ENCODE assay signal across 1 cellular context in the genomic region with DNA sequence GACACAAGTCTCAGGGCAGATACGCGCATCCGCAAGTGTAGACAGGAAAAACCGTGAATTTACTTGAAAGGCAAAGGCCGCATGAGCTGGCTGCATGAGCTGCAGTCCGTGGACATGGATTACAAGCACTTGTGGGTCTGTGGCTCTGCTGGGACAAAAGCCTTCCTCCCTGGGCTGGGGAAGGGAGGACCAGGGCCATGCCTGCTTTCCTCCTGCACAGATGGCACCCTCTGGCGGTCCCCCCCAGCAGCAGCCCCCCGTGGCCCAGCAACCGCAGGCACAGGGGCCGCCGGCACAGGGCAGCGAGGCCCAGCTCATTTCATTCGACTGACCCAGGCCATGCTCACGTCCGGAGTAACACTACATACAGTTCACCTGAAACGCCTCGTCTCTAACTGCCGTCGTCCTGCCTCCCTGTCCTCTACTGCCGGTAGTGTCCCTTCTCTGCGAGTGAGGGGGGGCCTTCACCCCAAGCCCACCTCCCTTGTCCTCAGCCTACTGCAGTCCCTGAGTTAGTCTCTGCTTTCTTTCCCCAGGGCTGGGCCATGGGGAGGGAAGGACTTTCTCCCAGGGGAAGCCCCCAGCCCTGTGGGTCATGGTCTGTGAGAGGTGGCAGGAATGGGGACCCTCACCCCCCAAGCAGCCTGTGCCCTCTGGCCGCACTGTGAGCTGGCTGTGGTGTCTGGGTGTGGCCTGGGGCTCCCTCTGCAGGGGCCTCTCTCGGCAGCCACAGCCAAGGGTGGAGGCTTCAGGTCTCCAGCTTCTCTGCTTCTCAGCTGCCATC.
TF ChIP-seq lines count a peak whose summit lies in the region.

No MANE protein-coding gene starts in this region.

TF ChIP-seq in K562, 482 proteins besides CTCF, POLR2A, EP300 and RAD21:
- TF ChIP-seq, protein P1, sequence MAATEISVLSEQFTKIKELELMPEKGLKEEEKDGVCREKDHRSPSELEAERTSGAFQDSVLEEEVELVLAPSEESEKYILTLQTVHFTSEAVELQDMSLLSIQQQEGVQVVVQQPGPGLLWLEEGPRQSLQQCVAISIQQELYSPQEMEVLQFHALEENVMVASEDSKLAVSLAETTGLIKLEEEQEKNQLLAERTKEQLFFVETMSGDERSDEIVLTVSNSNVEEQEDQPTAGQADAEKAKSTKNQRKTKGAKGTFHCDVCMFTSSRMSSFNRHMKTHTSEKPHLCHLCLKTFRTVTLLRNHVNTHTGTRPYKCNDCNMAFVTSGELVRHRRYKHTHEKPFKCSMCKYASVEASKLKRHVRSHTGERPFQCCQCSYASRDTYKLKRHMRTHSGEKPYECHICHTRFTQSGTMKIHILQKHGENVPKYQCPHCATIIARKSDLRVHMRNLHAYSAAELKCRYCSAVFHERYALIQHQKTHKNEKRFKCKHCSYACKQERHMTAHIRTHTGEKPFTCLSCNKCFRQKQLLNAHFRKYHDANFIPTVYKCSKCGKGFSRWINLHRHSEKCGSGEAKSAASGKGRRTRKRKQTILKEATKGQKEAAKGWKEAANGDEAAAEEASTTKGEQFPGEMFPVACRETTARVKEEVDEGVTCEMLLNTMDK (IDR thresholded peaks at IDR 0.05; ENCODE audit: borderline replicate concordance, insufficient read depth, low read depth, low read length, poor library complexity, severe bottlenecking): peak; percentile 24
- TF ChIP-seq ZBTB1 (CRISPR knock-in tag; IDR thresholded peaks at IDR 0.05; ENCODE audit: borderline replicate concordance, low read depth) (0 out of 2 replicates have a peak, but pooled peaks have one; percentile 38), CREB1 (IDR thresholded peaks at IDR 0.05) (no peak), CREB1 (CRISPR knock-in tag; IDR thresholded peaks at IDR 0.05) (peak; percentile 39; the same call in 1 of the 2 replicates), POLR2G (IDR thresholded peaks at IDR 0.05; ENCODE audit: low read depth, low read length) (peak; percentile 68), RBFOX2 (IDR thresholded peaks at IDR 0.05; ENCODE audit: low read depth, low read length) (peak; percentile 62), RUNX1 (IDR thresholded peaks at IDR 0.05; ENCODE audit: low read depth) (0 out of 2 replicates have a peak, but pooled peaks have one; percentile 58), ASH1L (IDR thresholded peaks at IDR 0.05; ENCODE audit: borderline replicate concordance, low read depth, partially characterized antibody) (no peak), ZC3H4 (CRISPR knock-in tag; IDR thresholded peaks at IDR 0.05; ENCODE audit: borderline replicate concordance) (peak; percentile 62; the same call in 1 of the 2 replicates), CHD2 (IDR thresholded peaks at IDR 0.05; ENCODE audit: low read depth, low read length) (no peak), SIN3A (IDR thresholded peaks at IDR 0.05; ENCODE audit: borderline replicate concordance in 2 of 2, control insufficient read depth in 1 of 2, low read depth in 2 of 2, low read length in 2 of 2) (peak in 1 of 2 experiments; percentile 33; a peak in 1 of 4 replicates), EP400 (IDR thresholded peaks at IDR 0.05) (no peak), POLR2B (IDR thresholded peaks at IDR 0.05; ENCODE audit: low read depth, partially characterized antibody) (peak; percentile 70), MAFG (tag; conservative IDR thresholded peaks at IDR 0.05) (no peak), RBM39 (optimal IDR thresholded peaks at IDR 0.05; ENCODE audit: low read depth, low read length) (peak; percentile 35), PYGO2 (tag; IDR thresholded peaks at IDR 0.05) (no peak), KDM5B (IDR thresholded peaks at IDR 0.05; ENCODE audit: insufficient replicate concordance, low read depth, low read length) (peak; percentile 23), CREM (IDR thresholded peaks at IDR 0.05; ENCODE audit: low read depth) (no peak), ZNF174 (CRISPR knock-in tag; IDR thresholded peaks at IDR 0.05) (no peak), SIN3B (IDR thresholded peaks at IDR 0.05; ENCODE audit: low read depth) (no peak), NCOA1 (IDR thresholded peaks at IDR 0.05; ENCODE audit: low read depth) (no peak), SUPT5H (IDR thresholded peaks at IDR 0.05) (peak; percentile 52), ZFX (CRISPR knock-in tag; IDR thresholded peaks at IDR 0.05) (peak; percentile 41; the same call in 1 of the 2 replicates), POLR2AphosphoS2 (IDR thresholded peaks at IDR 0.05; ENCODE audit: low read length) (peak; percentile 63; the same call in 1 of the 2 replicates), MYNN (IDR thresholded peaks at IDR 0.05) (peak; percentile 31; the same call in 1 of the 2 replicates), MYNN (CRISPR knock-in tag; IDR thresholded peaks at IDR 0.05) (no peak), TAF7 (tag; IDR thresholded peaks at IDR 0.05) (no peak), MTA3 (IDR thresholded peaks at IDR 0.05; ENCODE audit: borderline replicate concordance) (peak; percentile 70; the same call in 1 of the 2 replicates), GABPB1 (CRISPR knock-in tag; IDR thresholded peaks at IDR 0.05) (peak; percentile 47; the same call in 1 of the 2 replicates), ERF (CRISPR knock-in tag; IDR thresholded peaks at IDR 0.05) (0 out of 2 replicates have a peak, but pooled peaks have one; percentile 42), ZBTB7A (IDR thresholded peaks at IDR 0.05; ENCODE audit: borderline replicate concordance, control insufficient read depth, low read depth, low read length) (peak; percentile 74; the same call in 1 of the 2 replicates)
- TF ChIP-seq, protein P2, sequence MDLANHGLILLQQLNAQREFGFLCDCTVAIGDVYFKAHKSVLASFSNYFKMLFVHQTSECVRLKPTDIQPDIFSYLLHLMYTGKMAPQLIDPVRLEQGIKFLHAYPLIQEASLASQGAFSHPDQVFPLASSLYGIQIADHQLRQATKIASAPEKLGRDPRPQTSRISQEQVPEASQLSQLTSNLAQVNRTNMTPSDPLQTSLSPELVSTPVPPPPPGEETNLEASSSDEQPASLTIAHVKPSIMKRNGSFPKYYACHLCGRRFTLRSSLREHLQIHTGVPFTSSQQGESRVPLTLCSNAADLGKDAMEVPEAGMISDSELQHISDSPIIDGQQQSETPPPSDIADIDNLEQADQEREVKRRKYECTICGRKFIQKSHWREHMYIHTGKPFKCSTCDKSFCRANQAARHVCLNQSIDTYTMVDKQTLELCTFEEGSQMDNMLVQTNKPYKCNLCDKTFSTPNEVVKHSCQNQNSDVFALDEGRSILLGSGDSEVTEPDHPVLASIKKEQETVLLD (IDR thresholded peaks at IDR 0.05): peak; percentile 31; the same call in 1 of the 2 replicates
- TF ChIP-seq, protein P3, sequence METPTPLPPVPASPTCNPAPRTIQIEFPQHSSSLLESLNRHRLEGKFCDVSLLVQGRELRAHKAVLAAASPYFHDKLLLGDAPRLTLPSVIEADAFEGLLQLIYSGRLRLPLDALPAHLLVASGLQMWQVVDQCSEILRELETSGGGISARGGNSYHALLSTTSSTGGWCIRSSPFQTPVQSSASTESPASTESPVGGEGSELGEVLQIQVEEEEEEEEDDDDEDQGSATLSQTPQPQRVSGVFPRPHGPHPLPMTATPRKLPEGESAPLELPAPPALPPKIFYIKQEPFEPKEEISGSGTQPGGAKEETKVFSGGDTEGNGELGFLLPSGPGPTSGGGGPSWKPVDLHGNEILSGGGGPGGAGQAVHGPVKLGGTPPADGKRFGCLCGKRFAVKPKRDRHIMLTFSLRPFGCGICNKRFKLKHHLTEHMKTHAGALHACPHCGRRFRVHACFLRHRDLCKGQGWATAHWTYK (CRISPR knock-in tag; IDR thresholded peaks at IDR 0.05): 0 out of 2 replicates have a peak, but pooled peaks have one; percentile 21
- TF ChIP-seq, protein P4, sequence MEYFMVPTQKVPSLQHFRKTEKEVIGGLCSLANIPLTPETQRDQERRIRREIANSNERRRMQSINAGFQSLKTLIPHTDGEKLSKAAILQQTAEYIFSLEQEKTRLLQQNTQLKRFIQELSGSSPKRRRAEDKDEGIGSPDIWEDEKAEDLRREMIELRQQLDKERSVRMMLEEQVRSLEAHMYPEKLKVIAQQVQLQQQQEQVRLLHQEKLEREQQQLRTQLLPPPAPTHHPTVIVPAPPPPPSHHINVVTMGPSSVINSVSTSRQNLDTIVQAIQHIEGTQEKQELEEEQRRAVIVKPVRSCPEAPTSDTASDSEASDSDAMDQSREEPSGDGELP (CRISPR knock-in tag; IDR thresholded peaks at IDR 0.05; ENCODE audit: borderline replicate concordance): 0 out of 2 replicates have a peak, but pooled peaks have one; percentile 24
- TF ChIP-seq, protein P5, sequence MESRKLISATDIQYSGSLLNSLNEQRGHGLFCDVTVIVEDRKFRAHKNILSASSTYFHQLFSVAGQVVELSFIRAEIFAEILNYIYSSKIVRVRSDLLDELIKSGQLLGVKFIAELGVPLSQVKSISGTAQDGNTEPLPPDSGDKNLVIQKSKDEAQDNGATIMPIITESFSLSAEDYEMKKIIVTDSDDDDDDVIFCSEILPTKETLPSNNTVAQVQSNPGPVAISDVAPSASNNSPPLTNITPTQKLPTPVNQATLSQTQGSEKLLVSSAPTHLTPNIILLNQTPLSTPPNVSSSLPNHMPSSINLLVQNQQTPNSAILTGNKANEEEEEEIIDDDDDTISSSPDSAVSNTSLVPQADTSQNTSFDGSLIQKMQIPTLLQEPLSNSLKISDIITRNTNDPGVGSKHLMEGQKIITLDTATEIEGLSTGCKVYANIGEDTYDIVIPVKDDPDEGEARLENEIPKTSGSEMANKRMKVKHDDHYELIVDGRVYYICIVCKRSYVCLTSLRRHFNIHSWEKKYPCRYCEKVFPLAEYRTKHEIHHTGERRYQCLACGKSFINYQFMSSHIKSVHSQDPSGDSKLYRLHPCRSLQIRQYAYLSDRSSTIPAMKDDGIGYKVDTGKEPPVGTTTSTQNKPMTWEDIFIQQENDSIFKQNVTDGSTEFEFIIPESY (CRISPR knock-in tag; IDR thresholded peaks at IDR 0.05): peak; percentile 12; the same call in 1 of the 2 replicates
- TF ChIP-seq, protein P6, sequence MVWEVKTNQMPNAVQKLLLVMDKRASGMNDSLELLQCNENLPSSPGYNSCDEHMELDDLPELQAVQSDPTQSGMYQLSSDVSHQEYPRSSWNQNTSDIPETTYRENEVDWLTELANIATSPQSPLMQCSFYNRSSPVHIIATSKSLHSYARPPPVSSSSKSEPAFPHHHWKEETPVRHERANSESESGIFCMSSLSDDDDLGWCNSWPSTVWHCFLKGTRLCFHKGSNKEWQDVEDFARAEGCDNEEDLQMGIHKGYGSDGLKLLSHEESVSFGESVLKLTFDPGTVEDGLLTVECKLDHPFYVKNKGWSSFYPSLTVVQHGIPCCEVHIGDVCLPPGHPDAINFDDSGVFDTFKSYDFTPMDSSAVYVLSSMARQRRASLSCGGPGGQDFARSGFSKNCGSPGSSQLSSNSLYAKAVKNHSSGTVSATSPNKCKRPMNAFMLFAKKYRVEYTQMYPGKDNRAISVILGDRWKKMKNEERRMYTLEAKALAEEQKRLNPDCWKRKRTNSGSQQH (CRISPR knock-in tag; IDR thresholded peaks at IDR 0.05): no peak
- TF ChIP-seq, protein P7, sequence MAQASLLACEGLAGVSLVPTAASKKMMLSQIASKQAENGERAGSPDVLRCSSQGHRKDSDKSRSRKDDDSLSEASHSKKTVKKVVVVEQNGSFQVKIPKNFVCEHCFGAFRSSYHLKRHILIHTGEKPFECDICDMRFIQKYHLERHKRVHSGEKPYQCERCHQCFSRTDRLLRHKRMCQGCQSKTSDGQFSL (CRISPR knock-in tag; IDR thresholded peaks at IDR 0.05): peak; percentile 53; the same call in 1 of the 2 replicates
- TF ChIP-seq, protein P7 (tag; IDR thresholded peaks at IDR 0.05): no peak; a peak in 1 of 4 replicates
- TF ChIP-seq, protein P8, sequence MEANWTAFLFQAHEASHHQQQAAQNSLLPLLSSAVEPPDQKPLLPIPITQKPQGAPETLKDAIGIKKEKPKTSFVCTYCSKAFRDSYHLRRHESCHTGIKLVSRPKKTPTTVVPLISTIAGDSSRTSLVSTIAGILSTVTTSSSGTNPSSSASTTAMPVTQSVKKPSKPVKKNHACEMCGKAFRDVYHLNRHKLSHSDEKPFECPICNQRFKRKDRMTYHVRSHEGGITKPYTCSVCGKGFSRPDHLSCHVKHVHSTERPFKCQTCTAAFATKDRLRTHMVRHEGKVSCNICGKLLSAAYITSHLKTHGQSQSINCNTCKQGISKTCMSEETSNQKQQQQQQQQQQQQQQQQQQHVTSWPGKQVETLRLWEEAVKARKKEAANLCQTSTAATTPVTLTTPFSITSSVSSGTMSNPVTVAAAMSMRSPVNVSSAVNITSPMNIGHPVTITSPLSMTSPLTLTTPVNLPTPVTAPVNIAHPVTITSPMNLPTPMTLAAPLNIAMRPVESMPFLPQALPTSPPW (CRISPR knock-in tag; IDR thresholded peaks at IDR 0.05): peak; percentile 45; the same call in 1 of the 2 replicates
TF ChIP-seq in K562: peak in this region for 25.
